8 cellular contexts compared by ENCODE assay signal in genomic region chr4:40629401-40630334, GRCh38. TPM values are rescaled to one million over a fixed set of nuclear protein-coding genes. Genes with fewer than 3 reads are reported as not detected.
A peak's percentile ranks its signal among the peaks of the same experiment; 100 is the strongest.
DNase-seq lines count a peak whose midpoint lies in the region; ATAC-seq and TF ChIP-seq lines count a peak whose summit lies in the region.

TSS of gene RBM47 (minus strand) at chr4:40629864. CDS start at chr4:40438893, 190,971 bp downstream.

- peaks cover 9% of the 10 kb centered on the region; the same call in 1 of the 2 replicates for H3K27me3 ChIP-seq in BE2C

- intact Hi-C loops in left cardiac atrium (cut with DNase I): no loop called here
- intact Hi-C loops in posterior cingulate gyrus (cut with DNase I): no loop called here

- DNase-seq in BE2C (peak; percentile 34), NCI-H774 (lab: John Stamatoyannopoulos, UW) (peak; percentile 31), left cardiac atrium (peak; percentile 73), posterior cingulate gyrus (peak in 9 of 10 donors; percentile 17 to 89 (median 36)), OCI-M2 (lab: John Stamatoyannopoulos, UW; ENCODE audit: unreplicated experiment) (no peak)
- peak; percentile 52 for DNase-seq in activated naive CD8-positive, alpha-beta T cell treated with anti-CD3 and anti-CD28 coated beads, Interleukin-2, amount 10 ng/mL, durations not matched to agents 7 days and 5 days

- ATAC-seq in GM18873 (IDR thresholded peaks at IDR 0.05; ENCODE audit: low FRiP score, unreplicated experiment) (peak; percentile 43), HG03095 (IDR thresholded peaks at IDR 0.05; ENCODE audit: unreplicated experiment) (peak; percentile 40), left cardiac atrium (peak; percentile 87 to 95)
- ATAC-seq in activated naive CD8-positive, alpha-beta T cell treated with anti-CD3 and anti-CD28 coated beads, Interleukin-2, amount 10 ng/mL, durations not matched to agents 7 days and 5 days (ENCODE audit: low read depth): peak; percentile 82

- no peak; the same call in 1 of the 2 replicates for TF ChIP-seq CTCF in BE2C (IDR thresholded peaks at IDR 0.05; ENCODE audit: low read depth, low read length)

- H3K4me1 Mint-ChIP-seq in activated naive CD8-positive, alpha-beta T cell treated with anti-CD3 and anti-CD28 coated beads, Interleukin-2, amount 10 ng/mL, durations not matched to agents 7 days and 5 days: peaks cover 20% of the 10 kb centered on the region

- H3K4me3 ChIP-seq in BE2C (ENCODE audit: low read depth, low read length): peak within 1 kb of the TSS; percentile 53

- POLR2A ChIA-PET in activated naive CD8-positive, alpha-beta T cell treated with anti-CD3 and anti-CD28 coated beads, Interleukin-2, amount 10 ng/mL, durations not matched to agents 7 days and 5 days (lab: Charles Lee): interaction anchor here (0.6 kb wide), 1 partner anchor 552 kb away, joined by 5 read pairs; no protein-coding TSS in a partner anchor

- no peak within 1 kb of the TSS for H3K27ac Mint-ChIP-seq in activated naive CD8-positive, alpha-beta T cell treated with anti-CD3 and anti-CD28 coated beads, Interleukin-2, amount 10 ng/mL, durations not matched to agents 7 days and 5 days

- H3K9me3 Mint-ChIP-seq in activated naive CD8-positive, alpha-beta T cell treated with anti-CD3 and anti-CD28 coated beads, Interleukin-2, amount 10 ng/mL, durations not matched to agents 7 days and 5 days: no peaks in the 10 kb centered on the region

- peaks cover 45% of the 10 kb centered on the region for H3K27me3 Mint-ChIP-seq in activated naive CD8-positive, alpha-beta T cell treated with anti-CD3 and anti-CD28 coated beads, Interleukin-2, amount 10 ng/mL, durations not matched to agents 7 days and 5 days

- no peaks in the 10 kb centered on the region for H3K36me3 Mint-ChIP-seq in activated naive CD8-positive, alpha-beta T cell treated with anti-CD3 and anti-CD28 coated beads, Interleukin-2, amount 10 ng/mL, durations not matched to agents 7 days and 5 days

- no peaks in the 10 kb centered on the region for H3K36me3 ChIP-seq in BE2C

- no peaks in the 10 kb centered on the region for H3K9me3 ChIP-seq in BE2C

- peak within 1 kb of the TSS; percentile 80 for H3K4me3 Mint-ChIP-seq in activated naive CD8-positive, alpha-beta T cell treated with anti-CD3 and anti-CD28 coated beads, Interleukin-2, amount 10 ng/mL, durations not matched to agents 7 days and 5 days

- H3K4me1 ChIP-seq in BE2C: no peaks in the 10 kb centered on the region

RNA-seq across cellular contexts. Expression of gene RBM47, which starts in this region (rescaled TPM):
- not detected for polyA plus RNA-seq in BE2C (2012; ENCODE audit: insufficient read depth, insufficient read length, low read depth)
- 1 to 10 TPM; 2.7 to 3.1 TPM for total RNA-seq in activated naive CD8-positive, alpha-beta T cell treated with anti-CD3 and anti-CD28 coated beads, Interleukin-2, amount 10 ng/mL, durations not matched to agents 7 days and 5 days
- 10 to 100 TPM in 1 of 2 donors, 1 to 10 TPM in 1; 9.6 to 10.8 TPM for total RNA-seq in left cardiac atrium

Comparison
In these comparisons a context has a peak if more than half of its experiments do, and no peak if none do; other contexts are left out.
1. ATAC-seq: peak in every context shown above with its lines; median percentile 91 in left cardiac atrium; 82 in activated naive CD8-positive, alpha-beta T cell treated with anti-CD3 and anti-CD28 coated beads, Interleukin-2, amount 10 ng/mL, durations not matched to agents 7 days and 5 days; 43 in GM18873; 40 in HG03095.